17 cellular contexts compared by ENCODE assay signal in the genomic region with DNA sequence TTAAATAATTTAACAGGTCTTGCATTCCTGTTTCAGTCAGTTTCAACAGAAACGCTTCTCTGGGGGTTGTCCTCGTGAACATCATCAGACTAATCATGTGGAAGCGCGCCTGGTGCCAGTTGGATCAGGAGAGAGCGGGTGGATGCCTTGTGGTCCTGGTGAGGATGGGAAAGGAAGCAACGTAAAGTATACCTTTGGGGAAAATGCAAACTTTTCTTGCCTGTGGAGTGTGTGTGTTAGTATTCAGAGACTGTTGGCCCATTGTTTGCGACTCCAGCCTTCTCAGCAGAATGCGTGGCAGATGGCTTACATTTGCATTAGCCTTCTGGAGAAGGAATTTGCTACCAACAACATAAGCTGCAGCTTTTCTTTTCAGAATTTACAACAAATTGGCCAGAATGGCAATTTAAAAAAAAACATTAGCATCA.
DNase-seq lines count a peak whose midpoint lies in the region; ATAC-seq and TF ChIP-seq lines count a peak whose summit lies in the region.
"Had no signal": no experiment of that assay in that cellular context is flagged by ENCODE, and none has a peak within 500 bp of the region (broad histone marks: within the 10 kb centered on the region; RNA-seq: fewer than 3 reads in every experiment).

No MANE protein-coding gene starts in this region.

- no peaks in the 10 kb centered on the region for H3K9me3 ChIP-seq in ectodermal cell (ENCODE audit: control insufficient read depth, low read length)
- H3K9me3 ChIP-seq: Caco-2, lower lobe of right lung had no signal

- WGBS in ectodermal cell, 2 experiments = 25 to 29% methylated on average over 8 of the region's 8 CpGs

- H3K4me1 ChIP-seq in ectodermal cell (ENCODE audit: control insufficient read depth, insufficient read depth, low read length) = peaks cover 20% of the 10 kb centered on the region
- H3K4me1 ChIP-seq: Caco-2, lower lobe of right lung, spleen had no signal

- H3K36me3 Mint-ChIP-seq in mesothelial cell of epicardium = no peaks in the 10 kb centered on the region
- H3K36me3 Mint-ChIP-seq in activated T-helper 17 cell treated with anti-CD3 and anti-CD28 coated beads, Interleukin-2, amount 50 U/mL, for 72 hours (ENCODE audit: low read depth) = no peaks in the 10 kb centered on the region
- H3K36me3 Mint-ChIP-seq: activated naive CD4-positive, alpha-beta T cell treated with anti-CD3 and anti-CD28 coated beads, Interleukin-2, amount 50 U/mL, for 24 hours had no signal

- no peaks in the 10 kb centered on the region for H3K27me3 ChIP-seq in ectodermal cell (ENCODE audit: control insufficient read depth, insufficient read depth, low read length, poor library complexity, severe bottlenecking)

- no peak overlapping the region for H3K27ac Mint-ChIP-seq in mesothelial cell of epicardium
- H3K27ac Mint-ChIP-seq in activated T-helper 17 cell treated with anti-CD3 and anti-CD28 coated beads, Interleukin-2, amount 50 U/mL, for 72 hours = no peak overlapping the region
- H3K27ac Mint-ChIP-seq: activated naive CD4-positive, alpha-beta T cell treated with anti-CD3 and anti-CD28 coated beads, Interleukin-2, amount 50 U/mL, for 24 hours had no signal

- H3K27ac ChIP-seq in ectodermal cell (ENCODE audit: insufficient read depth, low read depth, low read length, poor library complexity, severe bottlenecking) = peak overlapping the region; percentile 74
- H3K27ac ChIP-seq: heart right ventricle, lower lobe of right lung, spleen had no signal

- peaks cover 7% of the 10 kb centered on the region for H3K27me3 Mint-ChIP-seq in mesothelial cell of epicardium (ENCODE audit: low read depth)
- peaks cover 12% of the 10 kb centered on the region for H3K27me3 Mint-ChIP-seq in activated T-helper 17 cell treated with anti-CD3 and anti-CD28 coated beads, Interleukin-2, amount 50 U/mL, for 72 hours

- peak in 11 of 14 donors; percentile 4 to 42 (median 25) for DNase-seq in C1 segment of cervical spinal cord (lab: John Stamatoyannopoulos, UW)
- DNase-seq in NCI-H2171 treated with DMSO at 0.1 percent for 48 hours (lab: John Stamatoyannopoulos, UW) = peak; percentile 85
- no peak for DNase-seq in mesothelial cell of epicardium (ENCODE audit: low spot score in 2 of 2, unreplicated experiment in 2 of 2)
- DNase-seq in NCI-H226 = no peak
- DNase-seq in 8988T = no peak
- DNase-seq in SHP77 (lab: John Stamatoyannopoulos, UW) = no peak
- DNase-seq: ACHN; activated CD8-positive, alpha-beta memory T cell treated with anti-CD3 and anti-CD28 coated beads, Interleukin-2, amount 50 U/mL, for 48 hours; Caco-2; central memory CD4-positive, alpha-beta T cell; heart right ventricle; lower lobe of right lung; NCI-H2107; spleen had no signal

- H3K4me3 ChIP-seq in ectodermal cell (ENCODE audit: insufficient read depth, low read depth, low read length) = no peak overlapping the region
- H3K4me3 ChIP-seq: heart right ventricle, lower lobe of right lung, spleen had no signal

- no peak for TF ChIP-seq CTCF in mesothelial cell of epicardium (IDR thresholded peaks at IDR 0.05; ENCODE audit: unreplicated experiment)

- H3K4me3 Mint-ChIP-seq in mesothelial cell of epicardium = peak overlapping the region; percentile 20
- H3K4me3 Mint-ChIP-seq in activated T-helper 17 cell treated with anti-CD3 and anti-CD28 coated beads, Interleukin-2, amount 50 U/mL, for 72 hours = no peak overlapping the region
- H3K4me3 Mint-ChIP-seq: activated naive CD4-positive, alpha-beta T cell treated with anti-CD3 and anti-CD28 coated beads, Interleukin-2, amount 50 U/mL, for 24 hours had no signal

- H3K36me3 ChIP-seq in ectodermal cell (ENCODE audit: control insufficient read depth, insufficient read depth, low read length) = no peaks in the 10 kb centered on the region
- H3K36me3 ChIP-seq: heart right ventricle, lower lobe of right lung, spleen had no signal

- H3K9me3 Mint-ChIP-seq in mesothelial cell of epicardium = peaks cover 16% of the 10 kb centered on the region
- H3K9me3 Mint-ChIP-seq in activated T-helper 17 cell treated with anti-CD3 and anti-CD28 coated beads, Interleukin-2, amount 50 U/mL, for 72 hours = peaks cover 3% of the 10 kb centered on the region

- H3K4me1 Mint-ChIP-seq in mesothelial cell of epicardium = peaks cover 15% of the 10 kb centered on the region
- H3K4me1 Mint-ChIP-seq in activated T-helper 17 cell treated with anti-CD3 and anti-CD28 coated beads, Interleukin-2, amount 50 U/mL, for 72 hours = no peaks in the 10 kb centered on the region
- H3K4me1 Mint-ChIP-seq: activated naive CD4-positive, alpha-beta T cell treated with anti-CD3 and anti-CD28 coated beads, Interleukin-2, amount 50 U/mL, for 24 hours had no signal

- ATAC-seq in activated T-helper 17 cell treated with anti-CD3 and anti-CD28 coated beads, Interleukin-2, amount 50 U/mL, for 72 hours (replicated peaks) = no peak
- ATAC-seq: heart right ventricle, lower lobe of right lung had no signal

Comparison
In these comparisons a context has a peak if more than half of its experiments do, and no peak if none do; other contexts are left out.
1. DNase-seq: peak in C1 segment of cervical spinal cord (11 of 14) and NCI-H2171 treated with DMSO at 0.1 percent for 48 hours (single experiment); none in mesothelial cell of epicardium (0 of 2), NCI-H226 (single experiment), 8988T (single experiment) and SHP77 (0 of 2).